Comparison of ENCODE assay signal across 1 cellular context in genomic region chr17:77708936-77709335, GRCh38.
TF ChIP-seq lines count a peak whose summit lies in the region.

No MANE protein-coding gene starts in this region.

TF ChIP-seq in IMR-90, 13 proteins besides CTCF, POLR2A, EP300 and RAD21 (continued from another document):
- TF ChIP-seq CEBPB (IDR thresholded peaks at IDR 0.05; ENCODE audit: low read depth, low read length) (no peak), BHLHE40 (IDR thresholded peaks at IDR 0.05; ENCODE audit: low read depth, low read length) (no peak), MAFK (IDR thresholded peaks at IDR 0.05; ENCODE audit: low read depth, low read length) (no peak), ELK1 (IDR thresholded peaks at IDR 0.05; ENCODE audit: borderline replicate concordance, low read depth, low read length) (no peak)
